ENCODE assay signal across 11 cellular contexts in genomic region chr22:27408068-27408467, GRCh38.
DNase-seq lines count a peak whose midpoint lies in the region; FAIRE-seq and TF ChIP-seq lines count a peak whose summit lies in the region.
"Had no signal": no experiment of that assay in that cellular context is flagged by ENCODE, and none has a peak within 500 bp of the region (broad histone marks: within the 10 kb centered on the region; RNA-seq: fewer than 3 reads in every experiment).

No MANE protein-coding gene starts in this region.

- H3K27ac ChIP-seq in BLaER1 treated with 17β-estradiol and CSF1 and Interleukin-3, amounts not matched to agents 10 nM and 100 nM = no peak overlapping the region
- H3K27ac ChIP-seq in HEK293 (ENCODE audit: extremely low read depth, low read depth, low read length) = no peak overlapping the region
- no peak overlapping the region for H3K27ac ChIP-seq in H1 (ENCODE audit: low read depth, low read length)
- no peak overlapping the region for H3K27ac ChIP-seq in trophoblast cell (ENCODE audit: low read depth, low read length)
- H3K27ac ChIP-seq in MM.1S (ENCODE audit: low read length) = no peak overlapping the region

- peaks cover 0 to 3% (median 0%) of the 10 kb centered on the region in 11 experiments; a peak in 6 of 22 replicates for H3K9me3 ChIP-seq in BLaER1 treated with 17β-estradiol and CSF1 and Interleukin-3, amounts not matched to agents 10 nM and 100 nM (replicated peaks in 1 of 11)
- H3K9me3 ChIP-seq in HEK293 (ENCODE audit: control insufficient read depth, insufficient read depth, low read depth, low read length) (no peaks in the 10 kb centered on the region), H1 (ENCODE audit: insufficient read depth in 2 of 2, low read depth in 1 of 2, low read length in 1 of 2) (no peaks in the 10 kb centered on the region), trophoblast cell (ENCODE audit: insufficient read depth, low read depth, low read length) (peaks cover 8% of the 10 kb centered on the region), MM.1S (replicated peaks; ENCODE audit: insufficient read depth, low read length) (no peaks in the 10 kb centered on the region)
- H3K9me3 ChIP-seq: A549, BE2C, Caco-2 had no signal

- TF ChIP-seq EP300 in H1 (IDR thresholded peaks at IDR 0.05; ENCODE audit: borderline replicate concordance in 1 of 2, low read depth in 2 of 2, low read length in 2 of 2) = no peak

- H4K5ac ChIP-seq in H1 (ENCODE audit: insufficient read length, low read depth, low read length) = no peak overlapping the region

- TF ChIP-seq CTCF in HEK293 (tag by site-specific recombination; IDR thresholded peaks at IDR 0.05) = no peak
- no peak for TF ChIP-seq CTCF in H1 (IDR thresholded peaks at IDR 0.05; ENCODE audit: control extremely low read depth in 1 of 3, insufficient read depth in 1 of 3, low read depth in 1 of 3, low read length in 3 of 3)
- no peak for TF ChIP-seq CTCF in MM.1S (IDR thresholded peaks at IDR 0.05; ENCODE audit: low read length)

- H2BK5ac ChIP-seq in H1 (ENCODE audit: low read depth, low read length) (no peak overlapping the region; the same call in 1 of the 2 replicates), trophoblast cell (ENCODE audit: low read depth, low read length, poor library complexity) (no peak overlapping the region)

- H3F3A ChIP-seq in MM.1S (ENCODE audit: insufficient read depth, low read length) = no peaks in the 10 kb centered on the region

- H2BK20ac ChIP-seq in H1 (ENCODE audit: low read length) = peak overlapping the region; percentile 51; the same call in 1 of the 2 replicates

- H4K91ac ChIP-seq in H1 (replicated peaks; ENCODE audit: insufficient read length, low read length) (no peak overlapping the region), trophoblast cell (ENCODE audit: low read depth, low read length) (peak overlapping the region; percentile 8)

- CTCF ChIA-PET in HEK293 (lab: Yijun Ruan, JAX) = no interaction called here
- CTCF ChIA-PET in H1 (lab: Charles Lee; ENCODE audit: partially characterized antibody) = interaction anchor here (0.8 to 1.3 kb wide), 2 partner anchors 17 to 651 kb away, joined by 3 read pairs; no protein-coding TSS in a partner anchor

- H4K8ac ChIP-seq in H1 (ENCODE audit: extremely low read depth, insufficient read depth, low read length) (no peak overlapping the region), trophoblast cell (ENCODE audit: low read depth, low read length) (no peak overlapping the region)

- H3K23ac ChIP-seq in H1 (ENCODE audit: insufficient read length) = no peak overlapping the region
- no peak overlapping the region for H3K23ac ChIP-seq in trophoblast cell (ENCODE audit: low read length)

- H2AK5ac ChIP-seq in H1 (ENCODE audit: low read depth, low read length) (no peak overlapping the region), trophoblast cell (ENCODE audit: low read length) (no peak overlapping the region)

- peak overlapping the region in 9 of 11 experiments; percentile 7 to 53 (median 31); a peak in 10 of 22 replicates for H3K4me2 ChIP-seq in BLaER1 treated with 17β-estradiol and CSF1 and Interleukin-3, amounts not matched to agents 10 nM and 100 nM
- no peak overlapping the region for H3K4me2 ChIP-seq in H1 (ENCODE audit: insufficient read depth in 1 of 2, low read depth in 2 of 2, low read length in 2 of 2)
- no peak overlapping the region for H3K4me2 ChIP-seq in trophoblast cell (ENCODE audit: low read length)
- no peak overlapping the region for H3K4me2 ChIP-seq in MM.1S (ENCODE audit: low read depth, low read length)
- H3K4me2 ChIP-seq: A549 had no signal

- no peaks in the 10 kb centered on the region for H3K79me2 ChIP-seq in H1 (ENCODE audit: control insufficient read depth in 1 of 2, insufficient read depth in 2 of 2, low read length in 2 of 2)
- no peaks in the 10 kb centered on the region for H3K79me2 ChIP-seq in trophoblast cell (ENCODE audit: control insufficient read depth, insufficient read depth, low read length, poor library complexity)
- no peaks in the 10 kb centered on the region for H3K79me2 ChIP-seq in MM.1S (ENCODE audit: low read length)

- H2AFZ ChIP-seq in H1 (ENCODE audit: low read length) (no peak overlapping the region), trophoblast cell (ENCODE audit: insufficient read depth, low read length, poor library complexity) (no peak overlapping the region), MM.1S (ENCODE audit: low read length) (no peak overlapping the region)

- FAIRE-seq in H1 (lab: Jason Lieb, UNC) = no peak
- FAIRE-seq: A549 had no signal

- POLR2A ChIA-PET in HEK293 (lab: Yijun Ruan, JAX) (no interaction called here), H1 (lab: Charles Lee; ENCODE audit: partially characterized antibody) (interaction anchor here (0.6 to 1.4 kb wide), 2 partner anchors 9 to 21 kb away, joined by 3 read pairs; no protein-coding TSS in a partner anchor)

- no peak overlapping the region for H2BK120ac ChIP-seq in H1 (replicated peaks; ENCODE audit: low read depth, low read length)
- no peak overlapping the region for H2BK120ac ChIP-seq in trophoblast cell (ENCODE audit: insufficient read depth, low read length, poor library complexity)

- H3K18ac ChIP-seq in H1 (ENCODE audit: extremely low read depth, low read length) = no peak overlapping the region
- H3K18ac ChIP-seq in trophoblast cell (ENCODE audit: low read length) = no peak overlapping the region

- H3K4me3 ChIP-seq in BLaER1 treated with 17β-estradiol and CSF1 and Interleukin-3, amounts not matched to agents 10 nM and 100 nM = no peak overlapping the region
- H3K4me3 ChIP-seq in HEK293 (ENCODE audit: low read depth, low read length) = no peak overlapping the region
- H3K4me3 ChIP-seq in H1 (ENCODE audit: extremely low read depth in 1 of 4, insufficient read depth in 2 of 4, low read depth in 3 of 4, low read length in 4 of 4) = no peak overlapping the region
- H3K4me3 ChIP-seq in trophoblast cell (ENCODE audit: low read depth, low read length) = no peak overlapping the region
- no peak overlapping the region for H3K4me3 ChIP-seq in MM.1S (ENCODE audit: low read length)
- H3K4me3 ChIP-seq: A549 had no signal

- no peaks in the 10 kb centered on the region for H3K79me1 ChIP-seq in H1 (ENCODE audit: low read depth, low read length)
- H3K79me1 ChIP-seq in trophoblast cell (ENCODE audit: low read length) = peaks cover 3% of the 10 kb centered on the region

- no peak for TF ChIP-seq RAD21 in H1 (IDR thresholded peaks at IDR 0.05 in 1 of 2, conservative IDR thresholded peaks at IDR 0.05 in 1 of 2; ENCODE audit: low read depth in 2 of 2, low read length in 2 of 2)

- WGBS in H1 (ENCODE audit: extremely low coverage in 1 of 2, insufficient coverage in 1 of 2, insufficient read length in 1 of 2, insufficient replicate concordance in 2 of 2, low coverage in 1 of 2, low lambda C conversion rate in 2 of 2, missing lambda C conversion rate in 1 of 2), 2 experiments = 87% methylated on average over 2 of the region's 2 CpGs; no CpG with 5 or more reads in 1 of the 2 experiments
- WGBS in trophoblast cell (ENCODE audit: extremely low coverage, insufficient coverage, insufficient read length) = no CpG with 5 or more reads among the region's 2 CpGs

- H3K9me2 ChIP-seq in MM.1S (replicated peaks; ENCODE audit: insufficient read depth, low read length) = no peaks in the 10 kb centered on the region

- H3K56ac ChIP-seq in H1 (replicated peaks; ENCODE audit: insufficient read length, low read depth, low read length) = no peak overlapping the region

- no peaks in the 10 kb centered on the region for H3K27me3 ChIP-seq in BLaER1 treated with 17β-estradiol and CSF1 and Interleukin-3, amounts not matched to agents 10 nM and 100 nM
- H3K27me3 ChIP-seq in H1 (replicated peaks in 1 of 4; ENCODE audit: control insufficient read depth in 3 of 4, extremely low read depth in 1 of 4, insufficient read depth in 3 of 4, low read length in 3 of 4) = no peaks in the 10 kb centered on the region
- no peaks in the 10 kb centered on the region for H3K27me3 ChIP-seq in trophoblast cell (ENCODE audit: insufficient read depth, low read length)
- H3K27me3 ChIP-seq in MM.1S (replicated peaks; ENCODE audit: insufficient read depth, low read length) = peaks cover 55% of the 10 kb centered on the region
- H3K27me3 ChIP-seq: BE2C had no signal

- H3K14ac ChIP-seq in H1 (ENCODE audit: insufficient read length) (no peak overlapping the region), trophoblast cell (ENCODE audit: low read length) (no peak overlapping the region)

- H4K12ac ChIP-seq in trophoblast cell (ENCODE audit: low read depth, low read length) = no peak overlapping the region

- H3K4ac ChIP-seq in H1 (replicated peaks; ENCODE audit: insufficient read length, low read depth, low read length) = peak overlapping the region; percentile 46
- H3K4ac ChIP-seq in trophoblast cell (ENCODE audit: low read depth, low read length) = no peak overlapping the region

- DNase-seq in H1 (ENCODE audit: low read depth in 1 of 2, low spot score in 2 of 2) (no peak), trophoblast cell (no peak), iPS-NIHi7 (ENCODE audit: extremely low spot score) (no peak), MM.1S (no peak)
- DNase-seq: BE2C; Caco-2; CD8-positive, alpha-beta memory T cell; DND-41 had no signal

- no peaks in the 10 kb centered on the region for H3K23me2 ChIP-seq in H1 (ENCODE audit: low read depth, low read length)

- H3K36me3 ChIP-seq in BLaER1 treated with 17β-estradiol and CSF1 and Interleukin-3, amounts not matched to agents 10 nM and 100 nM = no peaks in the 10 kb centered on the region
- H3K36me3 ChIP-seq in HEK293 (ENCODE audit: control insufficient read depth in 2 of 2, insufficient read depth in 1 of 2, low read length in 2 of 2) (no peaks in the 10 kb centered on the region), H1 (ENCODE audit: control insufficient read depth in 2 of 4, insufficient read depth in 4 of 4, low read length in 3 of 4) (no peaks in the 10 kb centered on the region), trophoblast cell (ENCODE audit: control insufficient read depth in 1 of 2, insufficient read depth in 2 of 2, low read length in 2 of 2) (no peaks in the 10 kb centered on the region), MM.1S (replicated peaks; ENCODE audit: insufficient read depth, low read length) (no peaks in the 10 kb centered on the region)
- H3K36me3 ChIP-seq: BE2C had no signal

- H2BK15ac ChIP-seq in H1 (ENCODE audit: low read length) = no peak overlapping the region

- no peak for TF ChIP-seq POLR2A in H1 (IDR thresholded peaks at IDR 0.05; ENCODE audit: control extremely low read depth in 1 of 2, low read depth in 2 of 2, low read length in 2 of 2)

- H2BK12ac ChIP-seq in H1 (ENCODE audit: low read depth, low read length) (peak overlapping the region; percentile 41; the same call in 1 of the 2 replicates), trophoblast cell (ENCODE audit: low read length) (no peak overlapping the region)

- peaks cover 6 to 23% (median 17%) of the 10 kb centered on the region in 10 experiments; a peak in 17 of 20 replicates for H3K4me1 ChIP-seq in BLaER1 treated with 17β-estradiol and CSF1 and Interleukin-3, amounts not matched to agents 10 nM and 100 nM
- no peaks in the 10 kb centered on the region for H3K4me1 ChIP-seq in HEK293 (ENCODE audit: control insufficient read depth, insufficient read depth, low read length)
- H3K4me1 ChIP-seq in H1 (replicated peaks in 1 of 4; ENCODE audit: control insufficient read depth in 3 of 4, insufficient read depth in 4 of 4, low read length in 3 of 4) = peaks cover 0 to 4% (median 1%) of the 10 kb centered on the region in 4 experiments; a peak in 4 of 7 replicates
- H3K4me1 ChIP-seq in trophoblast cell (ENCODE audit: control insufficient read depth in 1 of 2, insufficient read depth in 2 of 2, low read length in 2 of 2) = peaks cover 10 to 12% of the 10 kb centered on the region in 2 experiments
- no peaks in the 10 kb centered on the region for H3K4me1 ChIP-seq in MM.1S (ENCODE audit: low read length)
- H3K4me1 ChIP-seq: A549, BE2C, Caco-2 had no signal

- H4K20me1 ChIP-seq in BLaER1 treated with 17β-estradiol and CSF1 and Interleukin-3, amounts not matched to agents 10 nM and 100 nM = no peaks in the 10 kb centered on the region
- H4K20me1 ChIP-seq in H1 (replicated peaks in 1 of 2; ENCODE audit: control insufficient read depth in 1 of 2, insufficient read depth in 2 of 2, low read length in 2 of 2) = no peaks in the 10 kb centered on the region
- H4K20me1 ChIP-seq in MM.1S (ENCODE audit: insufficient read depth, low read length) = no peaks in the 10 kb centered on the region

- no peak overlapping the region for H3K9ac ChIP-seq in BLaER1 treated with 17β-estradiol and CSF1 and Interleukin-3, amounts not matched to agents 10 nM and 100 nM
- H3K9ac ChIP-seq in H1 (replicated peaks in 1 of 4; ENCODE audit: extremely low read depth in 1 of 4, low read depth in 3 of 4, low read length in 3 of 4) = no peak overlapping the region
- H3K9ac ChIP-seq in trophoblast cell (ENCODE audit: low read length) = no peak overlapping the region
- H3K9ac ChIP-seq in MM.1S (ENCODE audit: low read length) = no peak overlapping the region

Comparison
In these comparisons a context has a peak if more than half of its experiments do, and no peak if none do; other contexts are left out.
1. H3K4me2 ChIP-seq: peak in BLaER1 treated with 17β-estradiol and CSF1 and Interleukin-3, amounts not matched to agents 10 nM and 100 nM (9 of 11); none in H1 (0 of 2), trophoblast cell (single experiment) and MM.1S (single experiment).